Comparison of ENCODE assay signal across 12 cellular contexts in the genomic region with DNA sequence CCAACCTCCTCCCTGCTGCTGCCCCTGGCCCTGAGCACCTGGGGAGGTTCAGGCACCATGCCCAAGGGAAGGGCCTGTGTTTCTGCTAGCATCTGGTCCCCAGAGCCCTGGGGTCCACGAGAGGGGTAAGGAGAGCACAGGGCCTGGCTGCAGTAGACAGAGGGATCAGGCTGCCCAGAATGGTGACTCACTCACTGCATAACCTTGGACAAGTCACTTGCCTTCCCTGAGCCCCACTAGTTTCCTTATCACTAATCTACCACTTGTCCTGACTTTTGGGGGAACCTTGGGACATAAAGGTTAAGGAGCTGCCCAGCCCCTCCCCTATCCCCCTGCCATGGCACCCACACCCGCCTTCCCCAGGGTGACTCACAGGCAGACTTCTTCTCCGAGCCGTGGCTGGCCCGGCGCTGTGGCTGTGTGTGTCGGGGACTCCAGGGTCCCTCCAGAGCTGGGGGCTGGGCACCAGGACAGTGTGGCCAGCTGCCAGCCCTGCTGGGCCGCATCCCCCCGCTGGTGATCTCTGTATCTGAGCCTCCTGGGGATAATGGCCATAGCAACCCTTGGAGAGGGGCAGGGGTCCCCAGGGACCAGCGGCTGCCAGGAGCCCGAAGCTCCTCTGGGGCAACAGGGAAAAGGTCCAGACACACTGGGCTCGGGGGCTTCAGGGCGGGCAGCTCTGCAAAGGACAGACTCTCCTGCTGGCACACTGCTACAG. TPM values are rescaled to one million over a fixed set of nuclear protein-coding genes. Genes with fewer than 3 reads are reported as not detected.
DNase-seq lines count a peak whose midpoint lies in the region; ATAC-seq, FAIRE-seq and TF ChIP-seq lines count a peak whose summit lies in the region.
"Had no signal": no experiment of that assay in that cellular context is flagged by ENCODE, and none has a peak within 500 bp of the region (broad histone marks: within the 10 kb centered on the region; RNA-seq: fewer than 3 reads in every experiment).

No MANE protein-coding gene starts in this region.

- intact Hi-C loops in pancreas (cut with DNase I): no loop called here
- intact Hi-C loops in dorsolateral prefrontal cortex (cut with DNase I): loop anchor here in 1 of 2 donors (10.0 kb wide), 1 partner anchor 146 kb away; a partner anchor contains a TSS

- H3K27ac ChIP-seq in pancreas (no peak overlapping the region), dorsolateral prefrontal cortex (no peak overlapping the region)

- H3K27me3 ChIP-seq in MG63: no peaks in the 10 kb centered on the region
- H3K27me3 ChIP-seq in pancreas: no peaks in the 10 kb centered on the region
- peaks cover 0 to 12% (median 0%) of the 10 kb centered on the region in 45 donors for H3K27me3 ChIP-seq in dorsolateral prefrontal cortex

- H3K9me3 ChIP-seq in MG63: no peaks in the 10 kb centered on the region
- H3K9me3 ChIP-seq in pancreas: no peaks in the 10 kb centered on the region

- peaks cover 7 to 30% (median 8%) of the 10 kb centered on the region in 3 donors for H3K4me1 ChIP-seq in pancreas

- no peak for ATAC-seq in pancreas
- ATAC-seq: stimulated activated naive CD8-positive, alpha-beta T cell treated with anti-CD3 and anti-CD28 coated beads, Interleukin-15, Interleukin-2, amounts not matched to agents 100 U/mL and 50 U/mL, for 24 hours had no signal

- H3K36me3 ChIP-seq in MG63 (peaks cover 12% of the 10 kb centered on the region), pancreas (no peaks in the 10 kb centered on the region)

- no peak for FAIRE-seq in pancreas (lab: Jason Lieb, UNC)
- FAIRE-seq: G401.6 had no signal

- H3K4me3 ChIP-seq in MG63 (no peak overlapping the region), cardiac fibroblast (replicated peaks in 1 of 2; ENCODE audit: low read depth in 2 of 2, low read length in 2 of 2) (no peak overlapping the region), pancreas (no peak overlapping the region), dorsolateral prefrontal cortex (no peak overlapping the region)

- 85 to 86% methylated on average over 13 of the region's 13 CpGs for WGBS in pancreas, 2 donors

- DNase-seq in NCI-H82 (lab: John Stamatoyannopoulos, UW) (peak; percentile 19), NCI-H82 treated with DMSO at 0.1 percent for 48 hours (lab: John Stamatoyannopoulos, UW; ENCODE audit: unreplicated experiment) (no peak), MG63 (peak; percentile 46), cardiac fibroblast (ENCODE audit: low read depth in 2 of 2) (peak; percentile 30 to 48), pancreas (peak in 4 of 6 donors; percentile 19 to 78 (median 59)), NCI-H2196 (lab: John Stamatoyannopoulos, UW; ENCODE audit: unreplicated experiment) (no peak), NCI-H2081 treated with DMSO at 0.1 percent for 48 hours (lab: John Stamatoyannopoulos, UW) (no peak), dorsolateral prefrontal cortex (no peak)
- DNase-seq: NCI-H1417; stimulated activated naive CD8-positive, alpha-beta T cell treated with anti-CD3 and anti-CD28 coated beads, Interleukin-15, Interleukin-2, amounts not matched to agents 100 U/mL and 50 U/mL, for 24 hours; T-helper 9 cell had no signal

- TF ChIP-seq CTCF in cardiac fibroblast (IDR thresholded peaks at IDR 0.05; ENCODE audit: low read depth, low read length): no peak
- TF ChIP-seq CTCF in pancreas (IDR thresholded peaks at IDR 0.05): no peak
- no peak for TF ChIP-seq CTCF in dorsolateral prefrontal cortex (IDR thresholded peaks at IDR 0.05 in 54 of 56, conservative IDR thresholded peaks at IDR 0.05 in 2 of 56; ENCODE audit: low read depth in 1 of 56, partially characterized antibody in 56 of 56)

RNA-seq across cellular contexts. Expression of a gene that starts 4.0 kb away (rescaled TPM):
- total RNA-seq in MG63 (2014; rRNA removed; shearing (Covaris generic); ENCODE audit: low replicate concordance): 20.4 and 36.3 TPM in 2 replicates
- total RNA-seq in pancreas: 10 to 100 TPM in 2 of 6 donors, 1 to 10 TPM in 4; 5.0 to 10.7 (median 7.9) TPM
- 10 to 100 TPM; 15.6 to 17.1 TPM for polyA plus RNA-seq in pancreas
- total RNA-seq in dorsolateral prefrontal cortex: 1 to 10 TPM in 92 of 120 experiments, under 1 TPM in 28; 0.25 to 6.1 (median 1.6) TPM

RNA-seq across cellular contexts. Expression of a gene that starts 28.6 kb away (rescaled TPM):
- total RNA-seq in MG63 (2014; rRNA removed; shearing (Covaris generic); ENCODE audit: low replicate concordance): 2.7 and 5.1 TPM in 2 replicates
- total RNA-seq in pancreas (1 to 10 TPM; 3.3 to 9.1 (median 4.0) TPM), dorsolateral prefrontal cortex (10 to 100 TPM in 117 of 120 experiments, 1 to 10 TPM in 3; 8.3 to 46.2 (median 18.1) TPM)
- polyA plus RNA-seq in pancreas: 1 to 10 TPM; 2.2 to 4.0 TPM

RNA-seq across cellular contexts. Expression of a gene that starts 52.6 kb away (rescaled TPM):
- 68.4 and 80.5 TPM in 2 replicates for total RNA-seq in MG63 (2014; rRNA removed; shearing (Covaris generic); ENCODE audit: low replicate concordance)
- total RNA-seq in pancreas: 10 to 100 TPM in 3 of 6 donors, 1 to 10 TPM in 3; 6.5 to 11.8 (median 10.1) TPM
- polyA plus RNA-seq in pancreas: 10 to 100 TPM; 13.8 to 17.1 TPM
- total RNA-seq in dorsolateral prefrontal cortex: 10 to 100 TPM in 5 of 120 experiments, 1 to 10 TPM in 115; 1.4 to 14.6 (median 4.4) TPM

Comparison
In these comparisons a context has a peak if more than half of its experiments do, and no peak if none do; other contexts are left out.
1. DNase-seq: peak in NCI-H82 (single experiment), MG63 (single experiment), cardiac fibroblast (2 of 2) and pancreas (4 of 6); none in NCI-H82 treated with DMSO at 0.1 percent for 48 hours (single experiment), NCI-H2196 (single experiment), NCI-H2081 treated with DMSO at 0.1 percent for 48 hours (single experiment) and dorsolateral prefrontal cortex (0 of 10).